Comparison of ENCODE assay signal across 11 cellular contexts in genomic region chr2:36438454-36438977, GRCh38.
DNase-seq lines count a peak whose midpoint lies in the region; ATAC-seq, FAIRE-seq and TF ChIP-seq lines count a peak whose summit lies in the region.
"Had no signal": no experiment of that assay in that cellular context is flagged by ENCODE, and none has a peak within 500 bp of the region (broad histone marks: within the 10 kb centered on the region; RNA-seq: fewer than 3 reads in every experiment).

No MANE protein-coding gene starts in this region.

- peak; percentile 93 for FAIRE-seq in H54 (lab: Jason Lieb, UNC)
- FAIRE-seq in astrocyte (lab: Jason Lieb, UNC), result peak; percentile 86

- H3K27ac ChIP-seq in astrocyte (ENCODE audit: low read depth, low read length) (peak overlapping the region; percentile 92), thoracic aorta (peak overlapping the region; percentile 74 to 87)

- TF ChIP-seq POLR2A in H54 (IDR thresholded peaks at IDR 0.05; ENCODE audit: low read depth, low read length), result no peak

- peaks cover 89% of the 10 kb centered on the region for H3K79me2 ChIP-seq in astrocyte (ENCODE audit: insufficient read depth, low read length)

- peak; percentile 77 for ATAC-seq in thoracic aorta (ENCODE audit: insufficient number of reproducible peaks, low FRiP score, low read depth)
- no peak for ATAC-seq in HG03460 (IDR thresholded peaks at IDR 0.05; ENCODE audit: unreplicated experiment)

- DNase-seq in H54 (ENCODE audit: insufficient read length, low spot score) (peak; percentile 73), astrocyte (ENCODE audit: low read depth) (peak; percentile 99), glutamatergic neuron (no peak), thoracic aorta (ENCODE audit: low spot score) (no peak), SW480 (ENCODE audit: low spot score) (no peak), NCI-H748 (lab: John Stamatoyannopoulos, UW; ENCODE audit: unreplicated experiment) (no peak)
- DNase-seq in activated CD4-positive, alpha-beta T cell treated with anti-CD3 and anti-CD28 coated beads, Interleukin-2, amount 50 U/mL, for 48 hours, result no peak
- DNase-seq: activated naive CD4-positive, alpha-beta T cell treated with anti-CD3 and anti-CD28 coated beads for 36 hours; hypothalamus; NCI-H524 had no signal

- H3K9me3 Mint-ChIP-seq in astrocyte (ENCODE audit: unreplicated experiment) (no peaks in the 10 kb centered on the region), glutamatergic neuron (ENCODE audit: unreplicated experiment) (peaks cover 3% of the 10 kb centered on the region)
- H3K9me3 Mint-ChIP-seq: activated naive CD4-positive, alpha-beta T cell treated with anti-CD3 and anti-CD28 coated beads for 36 hours had no signal

- H3K27me3 ChIP-seq in astrocyte (ENCODE audit: insufficient read depth, low read length), result no peaks in the 10 kb centered on the region
- no peaks in the 10 kb centered on the region for H3K27me3 ChIP-seq in thoracic aorta (replicated peaks; ENCODE audit: insufficient read depth)

- H3K4me1 Mint-ChIP-seq in astrocyte (ENCODE audit: low read depth, unreplicated experiment) (peaks cover 16% of the 10 kb centered on the region), glutamatergic neuron (ENCODE audit: low read depth, unreplicated experiment) (peaks cover 11% of the 10 kb centered on the region)

- H3K4me3 Mint-ChIP-seq in astrocyte (ENCODE audit: unreplicated experiment), result no peak overlapping the region
- peak overlapping the region; percentile 3 for H3K4me3 Mint-ChIP-seq in glutamatergic neuron (ENCODE audit: unreplicated experiment)
- H3K4me3 Mint-ChIP-seq: activated naive CD4-positive, alpha-beta T cell treated with anti-CD3 and anti-CD28 coated beads for 36 hours had no signal

- H3K36me3 ChIP-seq in astrocyte (ENCODE audit: insufficient read depth, low read length) (peaks cover 30% of the 10 kb centered on the region), thoracic aorta (peaks cover 7% of the 10 kb centered on the region)

- no peaks in the 10 kb centered on the region for H3K27me3 Mint-ChIP-seq in astrocyte (ENCODE audit: low read depth, unreplicated experiment)
- H3K27me3 Mint-ChIP-seq in glutamatergic neuron (ENCODE audit: unreplicated experiment), result peaks cover 5% of the 10 kb centered on the region

- TF ChIP-seq CTCF in astrocyte (IDR thresholded peaks at IDR 0.05; ENCODE audit: insufficient read depth, low read depth, low read length), result no peak
- no peak for TF ChIP-seq CTCF in glutamatergic neuron (IDR thresholded peaks at IDR 0.05; ENCODE audit: partially characterized antibody, unreplicated experiment)
- TF ChIP-seq CTCF in thoracic aorta (IDR thresholded peaks at IDR 0.05), result no peak

- H3K36me3 Mint-ChIP-seq in astrocyte (ENCODE audit: low read depth, unreplicated experiment) (peaks cover 10% of the 10 kb centered on the region), glutamatergic neuron (ENCODE audit: unreplicated experiment) (peaks cover 10% of the 10 kb centered on the region)

- H3K9me3 ChIP-seq in astrocyte (ENCODE audit: insufficient read depth, low read depth, low read length) (no peaks in the 10 kb centered on the region), thoracic aorta (no peaks in the 10 kb centered on the region)

- peak overlapping the region; percentile 65 for H3K9ac ChIP-seq in astrocyte (ENCODE audit: low read length)

- H3K4me3 ChIP-seq in astrocyte (ENCODE audit: insufficient read depth, low read depth, low read length) (no peak overlapping the region), thoracic aorta (no peak overlapping the region)

- peak overlapping the region; percentile 39 for H3K4me2 ChIP-seq in astrocyte (ENCODE audit: low read length)

- H3K27ac Mint-ChIP-seq in astrocyte (ENCODE audit: unreplicated experiment), result peak overlapping the region; percentile 100
- H3K27ac Mint-ChIP-seq in glutamatergic neuron (ENCODE audit: unreplicated experiment), result no peak overlapping the region
- H3K27ac Mint-ChIP-seq: activated naive CD4-positive, alpha-beta T cell treated with anti-CD3 and anti-CD28 coated beads for 36 hours had no signal

- H2AFZ ChIP-seq in astrocyte (ENCODE audit: low read depth, low read length), result no peak overlapping the region

- H4K20me1 ChIP-seq in astrocyte (ENCODE audit: insufficient read depth, low read length), result no peaks in the 10 kb centered on the region

- H3K4me1 ChIP-seq in astrocyte (ENCODE audit: insufficient read depth, low read length) (peaks cover 21% of the 10 kb centered on the region), thoracic aorta (ENCODE audit: control insufficient read depth in 1 of 2, low read depth in 2 of 2) (peaks cover 23 to 77% of the 10 kb centered on the region in 2 donors)

Comparison
In these comparisons a context has a peak if more than half of its experiments do, and no peak if none do; other contexts are left out.
1. DNase-seq: peak in H54 (single experiment) and astrocyte (single experiment); none in glutamatergic neuron (single experiment), thoracic aorta (single experiment), SW480 (single experiment), NCI-H748 (single experiment) and activated CD4-positive, alpha-beta T cell treated with anti-CD3 and anti-CD28 coated beads, Interleukin-2, amount 50 U/mL, for 48 hours (0 of 2).